ENCODE assay signal across 8 cellular contexts in genomic region chr6:31826793-31827285, GRCh38. TPM values are rescaled to one million over a fixed set of nuclear protein-coding genes. Genes with fewer than 3 reads are reported as not detected.
DNase-seq lines count a peak whose midpoint lies in the region; ATAC-seq, FAIRE-seq and TF ChIP-seq lines count a peak whose summit lies in the region.

No MANE protein-coding gene starts in this region.

- no peak for ATAC-seq in natural killer cell treated with Interleukin-12 subunit alpha and Interleukin-12 subunit beta and Interleukin-15 and Interleukin-18, amount 100 ng/mL, for 72 hours

- CTCF ChIA-PET in activated CD4-positive, alpha-beta memory T cell treated with anti-CD3 and anti-CD28 coated beads, Interleukin-2, amount 10 ng/mL, durations not matched to agents 7 days and 5 days (lab: Charles Lee), result interaction anchor here (0.6 to 2.1 kb wide), 19 partner anchors 9 to 276 kb away, joined by 3 to 15 read pairs (median 5); partner anchors contain the start of genes DDAH2, GPANK1, HSPA1A and HSPA1L

- H3K4me3 Mint-ChIP-seq in IgD-negative memory B cell, result peak overlapping the region; percentile 92 to 99 (median 96)
- peak overlapping the region; percentile 86 for H3K4me3 Mint-ChIP-seq in activated CD4-positive, alpha-beta memory T cell treated with anti-CD3 and anti-CD28 coated beads, Interleukin-2, amount 10 ng/mL, durations not matched to agents 7 days and 5 days
- peak overlapping the region; percentile 88 for H3K4me3 Mint-ChIP-seq in natural killer cell treated with Interleukin-12 subunit alpha and Interleukin-12 subunit beta and Interleukin-15 and Interleukin-18, amount 100 ng/mL, for 72 hours

- FAIRE-seq in RCC 7860 (lab: Jason Lieb, UNC), result no peak

- peak overlapping the region; percentile 75 for H3K4me3 ChIP-seq in fibroblast of mammary gland (ENCODE audit: control insufficient read depth, low read depth, low read length)

- POLR2A ChIA-PET in activated CD4-positive, alpha-beta memory T cell treated with anti-CD3 and anti-CD28 coated beads, Interleukin-2, amount 10 ng/mL, durations not matched to agents 7 days and 5 days (lab: Charles Lee), result interaction anchor here (0.9 to 3.4 kb wide), 26 partner anchors 9 to 332 kb away, joined by 3 to 70 read pairs (median 5); partner anchors contain the start of genes ABHD16A, BAG6, C6orf47 and CLIC1

- no peaks in the 10 kb centered on the region for H3K36me3 Mint-ChIP-seq in IgD-negative memory B cell
- H3K36me3 Mint-ChIP-seq in activated CD4-positive, alpha-beta memory T cell treated with anti-CD3 and anti-CD28 coated beads, Interleukin-2, amount 10 ng/mL, durations not matched to agents 7 days and 5 days (ENCODE audit: low read depth), result peaks cover 20% of the 10 kb centered on the region
- H3K36me3 Mint-ChIP-seq in natural killer cell treated with Interleukin-12 subunit alpha and Interleukin-12 subunit beta and Interleukin-15 and Interleukin-18, amount 100 ng/mL, for 72 hours, result peaks cover 11% of the 10 kb centered on the region

- TF ChIP-seq CTCF in fibroblast of mammary gland (conservative IDR thresholded peaks at IDR 0.05; ENCODE audit: control insufficient read depth, insufficient read depth, low read depth, low read length), result no peak

- H3K9me3 Mint-ChIP-seq in IgD-negative memory B cell, result no peaks in the 10 kb centered on the region
- no peaks in the 10 kb centered on the region for H3K9me3 Mint-ChIP-seq in activated CD4-positive, alpha-beta memory T cell treated with anti-CD3 and anti-CD28 coated beads, Interleukin-2, amount 10 ng/mL, durations not matched to agents 7 days and 5 days
- H3K9me3 Mint-ChIP-seq in natural killer cell treated with Interleukin-12 subunit alpha and Interleukin-12 subunit beta and Interleukin-15 and Interleukin-18, amount 100 ng/mL, for 72 hours, result no peaks in the 10 kb centered on the region

- no peaks in the 10 kb centered on the region for H3K27me3 Mint-ChIP-seq in IgD-negative memory B cell
- no peaks in the 10 kb centered on the region for H3K27me3 Mint-ChIP-seq in activated CD4-positive, alpha-beta memory T cell treated with anti-CD3 and anti-CD28 coated beads, Interleukin-2, amount 10 ng/mL, durations not matched to agents 7 days and 5 days
- no peaks in the 10 kb centered on the region for H3K27me3 Mint-ChIP-seq in natural killer cell treated with Interleukin-12 subunit alpha and Interleukin-12 subunit beta and Interleukin-15 and Interleukin-18, amount 100 ng/mL, for 72 hours

- DNase-seq in NOMO-1 treated with DMSO at 0.1 percent for 48 hours (lab: John Stamatoyannopoulos, UW; ENCODE audit: unreplicated experiment) (peak; percentile 59), NOMO-1 treated with dmso at 0.1 percent for 144 hours (lab: John Stamatoyannopoulos, UW; ENCODE audit: unreplicated experiment) (no peak), fibroblast of mammary gland (ENCODE audit: low read depth) (peak; percentile 88), NCI-H1092 treated with DMSO at 0.1 percent for 48 hours (lab: John Stamatoyannopoulos, UW) (no peak), RCC 7860 (ENCODE audit: low spot score) (no peak)
- DNase-seq in activated CD4-positive, alpha-beta memory T cell treated with anti-CD3 and anti-CD28 coated beads, Interleukin-2, amount 10 ng/mL, durations not matched to agents 7 days and 5 days, result peak; percentile 57
- DNase-seq in natural killer cell treated with Interleukin-12 subunit alpha and Interleukin-12 subunit beta and Interleukin-15 and Interleukin-18, amount 100 ng/mL, for 72 hours (ENCODE audit: low spot score), result no peak

- peaks cover 25 to 33% (median 27%) of the 10 kb centered on the region in 3 donors for H3K4me1 Mint-ChIP-seq in IgD-negative memory B cell
- H3K4me1 Mint-ChIP-seq in activated CD4-positive, alpha-beta memory T cell treated with anti-CD3 and anti-CD28 coated beads, Interleukin-2, amount 10 ng/mL, durations not matched to agents 7 days and 5 days, result peaks cover 53% of the 10 kb centered on the region
- peaks cover 37 to 38% of the 10 kb centered on the region in 2 donors for H3K4me1 Mint-ChIP-seq in natural killer cell treated with Interleukin-12 subunit alpha and Interleukin-12 subunit beta and Interleukin-15 and Interleukin-18, amount 100 ng/mL, for 72 hours (ENCODE audit: low read depth in 2 of 2)

- H3K27ac Mint-ChIP-seq in IgD-negative memory B cell, result peak overlapping the region; percentile 78 to 98 (median 93)
- H3K27ac Mint-ChIP-seq in activated CD4-positive, alpha-beta memory T cell treated with anti-CD3 and anti-CD28 coated beads, Interleukin-2, amount 10 ng/mL, durations not matched to agents 7 days and 5 days, result peak overlapping the region; percentile 96
- H3K27ac Mint-ChIP-seq in natural killer cell treated with Interleukin-12 subunit alpha and Interleukin-12 subunit beta and Interleukin-15 and Interleukin-18, amount 100 ng/mL, for 72 hours, result peak overlapping the region; percentile 91 to 97

RNA-seq across cellular contexts. Expression of gene HSPA1B, which starts 0.7 kb away (rescaled TPM):
- 5.7 TPM for polyA plus RNA-seq in IgD-negative memory B cell
- 10 to 100 TPM; 60.6 to 62.6 TPM for total RNA-seq in activated CD4-positive, alpha-beta memory T cell treated with anti-CD3 and anti-CD28 coated beads, Interleukin-2, amount 10 ng/mL, durations not matched to agents 7 days and 5 days
- 100 to 1,000 TPM; 107 to 113 TPM for total RNA-seq in natural killer cell treated with Interleukin-12 subunit alpha and Interleukin-12 subunit beta and Interleukin-15 and Interleukin-18, amount 100 ng/mL, for 72 hours

RNA-seq across cellular contexts. Expression of gene HSPA1A, which starts 11.5 kb away (rescaled TPM):
- 49.5 TPM for polyA plus RNA-seq in IgD-negative memory B cell
- 100 to 1,000 TPM; 147 to 151 TPM for total RNA-seq in activated CD4-positive, alpha-beta memory T cell treated with anti-CD3 and anti-CD28 coated beads, Interleukin-2, amount 10 ng/mL, durations not matched to agents 7 days and 5 days
- total RNA-seq in natural killer cell treated with Interleukin-12 subunit alpha and Interleukin-12 subunit beta and Interleukin-15 and Interleukin-18, amount 100 ng/mL, for 72 hours, result 100 to 1,000 TPM; 160 to 262 TPM

RNA-seq across cellular contexts. Expression of gene HSPA1L, which starts 11.8 kb away (rescaled TPM):
- polyA plus RNA-seq in IgD-negative memory B cell, result 1.2 TPM
- total RNA-seq in activated CD4-positive, alpha-beta memory T cell treated with anti-CD3 and anti-CD28 coated beads, Interleukin-2, amount 10 ng/mL, durations not matched to agents 7 days and 5 days, result 1 to 10 TPM; 2.8 to 3.0 TPM
- 1 to 10 TPM; 1.7 to 4.1 TPM for total RNA-seq in natural killer cell treated with Interleukin-12 subunit alpha and Interleukin-12 subunit beta and Interleukin-15 and Interleukin-18, amount 100 ng/mL, for 72 hours

RNA-seq across cellular contexts. Expression of gene LSM2, which starts 20.1 kb away (rescaled TPM):
- 100 TPM for polyA plus RNA-seq in IgD-negative memory B cell
- 100 to 1,000 TPM; 100 to 108 TPM for total RNA-seq in activated CD4-positive, alpha-beta memory T cell treated with anti-CD3 and anti-CD28 coated beads, Interleukin-2, amount 10 ng/mL, durations not matched to agents 7 days and 5 days
- total RNA-seq in natural killer cell treated with Interleukin-12 subunit alpha and Interleukin-12 subunit beta and Interleukin-15 and Interleukin-18, amount 100 ng/mL, for 72 hours, result 100 to 1,000 TPM in 1 of 2 donors, 10 to 100 TPM in 1; 94.6 to 113 TPM

RNA-seq across cellular contexts. Expression of gene VARS1, which starts 31.3 kb away (rescaled TPM):
- 83.0 TPM for polyA plus RNA-seq in IgD-negative memory B cell
- 10 to 100 TPM; 84.1 to 88.4 TPM for total RNA-seq in activated CD4-positive, alpha-beta memory T cell treated with anti-CD3 and anti-CD28 coated beads, Interleukin-2, amount 10 ng/mL, durations not matched to agents 7 days and 5 days
- 100 to 1,000 TPM in 1 of 2 donors, 10 to 100 TPM in 1; 90.7 to 226 TPM for total RNA-seq in natural killer cell treated with Interleukin-12 subunit alpha and Interleukin-12 subunit beta and Interleukin-15 and Interleukin-18, amount 100 ng/mL, for 72 hours

Comparison
In these comparisons a context has a peak if more than half of its experiments do, and no peak if none do; other contexts are left out.
1. DNase-seq: peak in NOMO-1 treated with DMSO at 0.1 percent for 48 hours (single experiment), activated CD4-positive, alpha-beta memory T cell treated with anti-CD3 and anti-CD28 coated beads, Interleukin-2, amount 10 ng/mL, durations not matched to agents 7 days and 5 days (single experiment) and fibroblast of mammary gland (single experiment); none in NOMO-1 treated with dmso at 0.1 percent for 144 hours (single experiment), natural killer cell treated with Interleukin-12 subunit alpha and Interleukin-12 subunit beta and Interleukin-15 and Interleukin-18, amount 100 ng/mL, for 72 hours (single experiment), NCI-H1092 treated with DMSO at 0.1 percent for 48 hours (single experiment) and RCC 7860 (single experiment).
2. Peak in every context shown above with its lines, with median percentiles within 50 percentile points of each other: H3K27ac Mint-ChIP-seq and H3K4me3 Mint-ChIP-seq.